In the genomic region with DNA sequence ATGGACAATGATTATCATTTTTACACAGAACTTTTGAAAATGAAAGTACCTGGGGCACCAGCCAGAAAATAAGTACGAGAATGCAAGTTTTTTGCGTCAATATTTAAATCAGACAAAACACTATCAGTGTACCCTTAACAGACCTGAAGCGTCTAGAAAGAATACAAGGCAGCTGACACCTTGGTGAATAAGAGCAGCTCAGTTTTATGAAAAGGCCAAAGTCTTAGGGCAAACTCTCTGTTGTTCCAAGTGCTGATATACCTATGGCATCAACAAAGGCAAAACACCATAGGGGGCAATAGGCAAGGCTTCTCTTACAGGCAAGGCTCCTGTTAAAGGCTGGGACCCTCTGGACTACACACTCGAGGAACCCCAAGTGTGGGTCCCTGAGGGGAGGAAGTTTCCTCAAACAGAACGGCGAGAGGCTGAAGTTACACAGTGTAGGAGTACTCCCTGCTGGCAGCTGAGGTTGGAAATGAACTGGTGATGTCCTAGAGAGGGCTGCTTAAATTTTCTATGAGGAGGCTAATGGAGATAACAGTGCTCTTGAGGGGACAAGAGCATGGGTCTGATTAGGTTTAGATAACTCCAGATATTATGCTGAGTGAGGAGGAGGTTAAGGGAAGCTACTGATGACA, we compare ENCODE assay signal across 1 cellular context.
TF ChIP-seq lines count a peak whose summit lies in the region.

No MANE protein-coding gene starts in this region.

TF ChIP-seq in IMR-90, 13 proteins besides CTCF, POLR2A, EP300 and RAD21 (continued from another document):
- no peak for TF ChIP-seq MAZ (IDR thresholded peaks at IDR 0.05; ENCODE audit: borderline replicate concordance, low read depth, low read length)
- TF ChIP-seq BHLHE40 (IDR thresholded peaks at IDR 0.05; ENCODE audit: low read depth, low read length) = no peak
- TF ChIP-seq RCOR1 (IDR thresholded peaks at IDR 0.05; ENCODE audit: insufficient replicate concordance, low read length) = no peak
- no peak for TF ChIP-seq FOS (IDR thresholded peaks at IDR 0.05; ENCODE audit: low read depth, low read length)
- no peak for TF ChIP-seq MAFK (IDR thresholded peaks at IDR 0.05; ENCODE audit: low read depth, low read length)
- no peak for TF ChIP-seq CEBPB (IDR thresholded peaks at IDR 0.05; ENCODE audit: low read depth, low read length)
